ENCODE assay signal across 9 cellular contexts in genomic region chr10:133275683-133276092, GRCh38. TPM values are rescaled to one million over a fixed set of nuclear protein-coding genes. Genes with fewer than 3 reads are reported as not detected.
DNase-seq lines count a peak whose midpoint lies in the region; ATAC-seq, FAIRE-seq and TF ChIP-seq lines count a peak whose summit lies in the region.
"Had no signal": no experiment of that assay in that cellular context is flagged by ENCODE, and none has a peak within 500 bp of the region (broad histone marks: within the 10 kb centered on the region; RNA-seq: fewer than 3 reads in every experiment).

No MANE protein-coding gene starts in this region.

- no peak for TF ChIP-seq POLR2A in K562 (conservative IDR thresholded peaks at IDR 0.05)
- TF ChIP-seq POLR2A in ovary (IDR thresholded peaks at IDR 0.05), result no peak

- DNase-seq in GM10248 (ENCODE audit: extremely low spot score) (peak; percentile 63), MV-4-11 (lab: John Stamatoyannopoulos, UW) (peak; percentile 6), K562 (ENCODE audit: extremely low read depth in 1 of 4, low spot score in 3 of 4) (peak in 2 of 4 experiments; percentile 16 to 27), ovary (no peak), NCI-H2196 (lab: John Stamatoyannopoulos, UW; ENCODE audit: unreplicated experiment) (no peak), NCI-H2029 (lab: John Stamatoyannopoulos, UW) (no peak)
- peak; percentile 38 for DNase-seq in stimulated activated CD4-positive, alpha-beta T cell treated with anti-CD3 and anti-CD28 coated beads, Interleukin-12 subunit alpha, Interleukin-12 subunit beta, amount 100 ng/mL, for 4 hours

- H3K4me2 ChIP-seq in K562 (ENCODE audit: insufficient read depth, low read length), result peak overlapping the region; percentile 51; the same call in 1 of the 2 replicates

- H3K36me3 ChIP-seq in K562 (ENCODE audit: control insufficient read depth, insufficient read depth, low read length) (peaks cover 12% of the 10 kb centered on the region; the same call in 1 of the 3 replicates), ovary (no peaks in the 10 kb centered on the region)

- 0 out of 2 replicates have a peak overlapping the region, but pooled peaks have one; percentile 37 for H2AFZ ChIP-seq in K562 (ENCODE audit: low read depth, low read length)

- FAIRE-seq in K562 (lab: Jason Lieb, UNC), result no peak
- FAIRE-seq: colon had no signal

- H3K79me2 ChIP-seq in K562 (ENCODE audit: control insufficient read depth, insufficient read depth, low read length), result no peaks in the 10 kb centered on the region

- WGBS in K562 (ENCODE audit: insufficient coverage, low coverage, missing lambda C conversion rate), result 17% methylated on average over 7 of the region's 12 CpGs
- WGBS in ovary, 3 donors, result 29 to 34% (median 31%) methylated on average over 8 to 12 of the region's 12 CpGs

- TF ChIP-seq CTCF in GM10248 (IDR thresholded peaks at IDR 0.05; ENCODE audit: control extremely low read depth, extremely low read depth, low read depth, missing control alignments), result peak; percentile 42
- TF ChIP-seq CTCF in K562 (IDR thresholded peaks at IDR 0.05 in 2 of 3, conservative IDR thresholded peaks at IDR 0.05 in 1 of 3; ENCODE audit: insufficient read depth in 2 of 3, low read depth in 1 of 3, low read length in 3 of 3), result peak in 1 of 3 experiments; percentile 13; a peak in 2 of 6 replicates
- no peak for TF ChIP-seq CTCF in ovary (IDR thresholded peaks at IDR 0.05)

- intact Hi-C loops in K562 (cut with micrococcal nuclease), result no loop called here
- intact Hi-C loops in ovary (cut with DNase I), result no loop called here

- CTCF ChIA-PET in GM10248 (lab: Yijun Ruan, JAX), result interaction anchor here (0.8 to 2.6 kb wide), 11 partner anchors 9 to 39 kb away, joined by 3 to 21 read pairs (median 4); no protein-coding TSS in a partner anchor
- CTCF ChIA-PET in K562 (lab: Yijun Ruan, JAX; ENCODE audit: low intra/inter-chr PET ratio), result no interaction called here

- peak overlapping the region; percentile 46 to 84; a peak in 3 of 4 replicates for H3K9ac ChIP-seq in K562 (ENCODE audit: insufficient read depth in 1 of 2, low read depth in 2 of 2, low read length in 2 of 2)

- POLR2A ChIA-PET in GM10248 (lab: Yijun Ruan, JAX), result interaction anchor here (1.0 to 1.6 kb wide), 2 partner anchors 13 to 15 kb away, joined by 3 read pairs; no protein-coding TSS in a partner anchor
- POLR2A ChIA-PET in K562 (lab: Yijun Ruan, JAX), result interaction anchor here (0.8 to 1.3 kb wide), 2 partner anchors 13 to 38 kb away, joined by 3 read pairs; no protein-coding TSS in a partner anchor

- TF ChIP-seq RAD21 in K562 (CRISPR knock-in tag; conservative IDR thresholded peaks at IDR 0.05 in 1 of 2, IDR thresholded peaks at IDR 0.05 in 1 of 2), result no peak

- H3K9me1 ChIP-seq in K562 (ENCODE audit: control insufficient read depth, insufficient read depth, low read length), result peaks cover 3% of the 10 kb centered on the region

- no peaks in the 10 kb centered on the region for H4K20me1 ChIP-seq in K562 (replicated peaks; ENCODE audit: control insufficient read depth, insufficient read depth, low read length)

- TF ChIP-seq EP300 in K562 (IDR thresholded peaks at IDR 0.05; ENCODE audit: low read length) (no peak), ovary (IDR thresholded peaks at IDR 0.05) (no peak)

- peak; percentile 40 for ATAC-seq in GM21529 (IDR thresholded peaks at IDR 0.05; ENCODE audit: unreplicated experiment)
- no peak for ATAC-seq in K562

- H3K9me3 ChIP-seq in K562 (replicated peaks; ENCODE audit: control insufficient read depth, insufficient read depth, low read depth, low read length) (no peaks in the 10 kb centered on the region), ovary (no peaks in the 10 kb centered on the region)

- in situ Hi-C loops in K562 (cut with MboI), result no loop called here

- no TSS peak for BruUV-seq in K562 (replicated peaks; lab: Mats Ljungman, UMichigan)

- H3K27ac ChIP-seq in K562 (ENCODE audit: extremely low read depth, low read depth, low read length) (peak overlapping the region; percentile 41), ovary (no peak overlapping the region)

- H3K4me1 ChIP-seq in K562 (replicated peaks in 1 of 2; ENCODE audit: control insufficient read depth in 2 of 2, insufficient read depth in 2 of 2, low read length in 2 of 2) (peaks cover 40 to 95% of the 10 kb centered on the region in 2 experiments), ovary (ENCODE audit: insufficient read depth) (no peaks in the 10 kb centered on the region)

- no peaks in the 10 kb centered on the region for H3K27me3 ChIP-seq in K562 (ENCODE audit: control insufficient read depth in 2 of 2, insufficient read depth in 2 of 2, low read length in 2 of 2)
- H3K27me3 ChIP-seq in ovary, result no peaks in the 10 kb centered on the region

- H3K4me3 ChIP-seq in K562, result peak overlapping the region; percentile 2; the same call in 1 of the 2 replicates
- no peak overlapping the region for H3K4me3 ChIP-seq in ovary

RNA-seq across cellular contexts. Expression of gene ADAM8, which starts 1.0 kb away (rescaled TPM):
- total RNA-seq in K562 (2011; cell fraction: chromatin; rRNA removed; ENCODE audit: low replicate concordance), result 8.0 and 37.9 TPM in 2 replicates
- total RNA-seq in K562 (2011; cell fraction: nucleolus; rRNA removed), result 34.7 and 35.9 TPM in 2 replicates
- total RNA-seq in K562 (2011; cell fraction: nucleoplasm; rRNA removed), result 11.8 and 15.8 TPM in 2 replicates
- total RNA-seq in K562 (2014; rRNA removed) (2.9 and 3.3 TPM in 2 replicates), K562 (2014; rRNA removed; fragmentation: Illumina TruSeq; extraction: Trizol) (0.19 and 0.25 TPM in 2 replicates), K562 (2015; rRNA removed; fragmentation: Illumina TruSeq; extraction: Trizol) (1.0 TPM in 2 replicates), K562 (2021) (6.1 and 7.0 TPM in 2 replicates), ovary (1 to 10 TPM; 1.9 to 5.9 (median 4.4) TPM)
- polyA plus RNA-seq in K562 (2011; rRNA removed) (1.5 and 5.8 TPM in 2 replicates), K562 (2014; fragmentation: Illumina TruSeq; extraction: Trizol) (1.1 and 3.4 TPM in 2 replicates), K562 (2014; fragmentation: Nextera tagmentation; extraction: Ambion mirVana) (under 1 TPM; 0.07 to 0.14 TPM), K562 (2014; rRNA removed) (5.0 and 7.2 TPM in 2 replicates), ovary (1 to 10 TPM in 1 of 2 donors, under 1 TPM in 1; 0.48 to 1.7 TPM)
- 5.3 and 5.8 TPM in 2 replicates for polyA plus RNA-seq in K562 (2011; cell fraction: cytosol; rRNA removed)
- polyA plus RNA-seq in K562 (2011; cell fraction: nucleus; rRNA removed), result 42.9 and 49.0 TPM in 2 replicates
- 4.0 and 16.8 TPM in 2 replicates for polyA plus RNA-seq in K562 (2012)
- polyA minus RNA-seq in K562 (2011; rRNA and poly(A)+ RNA removed), result 1.0 and 1.6 TPM in 2 replicates
- polyA minus RNA-seq in K562 (2011; cell fraction: cytosol; rRNA and poly(A)+ RNA removed), result 3.1 and 5.6 TPM in 2 replicates
- 14.7 and 18.5 TPM in 2 replicates for polyA minus RNA-seq in K562 (2011; cell fraction: nucleus; rRNA and poly(A)+ RNA removed)

RNA-seq across cellular contexts. Expression of gene TUBGCP2, which starts 33.0 kb away (rescaled TPM):
- total RNA-seq in K562 (2011; cell fraction: chromatin; rRNA removed; ENCODE audit: low replicate concordance), result 97.4 and 177 TPM in 2 replicates
- total RNA-seq in K562 (2011; cell fraction: nucleolus; rRNA removed), result 93.2 and 103 TPM in 2 replicates
- 81.1 and 81.7 TPM in 2 replicates for total RNA-seq in K562 (2011; cell fraction: nucleoplasm; rRNA removed)
- total RNA-seq in K562 (2014; rRNA removed) (35.1 and 44.2 TPM in 2 replicates), K562 (2014; rRNA removed; fragmentation: Illumina TruSeq; extraction: Trizol) (21.0 and 22.1 TPM in 2 replicates), K562 (2015; rRNA removed; fragmentation: Illumina TruSeq; extraction: Trizol) (23.3 and 27.0 TPM in 2 replicates), K562 (2021) (56.6 and 56.7 TPM in 2 replicates), ovary (10 to 100 TPM; 31.2 to 70.5 (median 56.4) TPM)
- polyA plus RNA-seq in K562 (2011; rRNA removed) (39.3 and 45.1 TPM in 2 replicates), K562 (2014; fragmentation: Illumina TruSeq; extraction: Trizol) (28.4 and 35.5 TPM in 2 replicates), K562 (2014; fragmentation: Nextera tagmentation; extraction: Ambion mirVana) (1 to 10 TPM; 4.3 to 4.4 TPM), K562 (2014; rRNA removed) (32.0 and 33.0 TPM in 2 replicates), ovary (10 to 100 TPM; 32.4 to 48.3 TPM)
- polyA plus RNA-seq in K562 (2011; cell fraction: cytosol; rRNA removed), result 33.2 and 44.0 TPM in 2 replicates
- polyA plus RNA-seq in K562 (2011; cell fraction: nucleus; rRNA removed), result 79.4 and 99.6 TPM in 2 replicates
- 29.8 and 48.0 TPM in 2 replicates for polyA plus RNA-seq in K562 (2012)
- 36.7 and 39.5 TPM in 2 replicates for polyA minus RNA-seq in K562 (2011; rRNA and poly(A)+ RNA removed)
- polyA minus RNA-seq in K562 (2011; cell fraction: cytosol; rRNA and poly(A)+ RNA removed), result 29.7 and 33.5 TPM in 2 replicates
- 35.9 and 60.8 TPM in 2 replicates for polyA minus RNA-seq in K562 (2011; cell fraction: nucleus; rRNA and poly(A)+ RNA removed)

RNA-seq across cellular contexts. Expression of gene ZNF511, which starts 33.0 kb away (rescaled TPM):
- 15.4 and 25.5 TPM in 2 replicates for total RNA-seq in K562 (2011; cell fraction: chromatin; rRNA removed; ENCODE audit: low replicate concordance)
- 20.5 and 22.4 TPM in 2 replicates for total RNA-seq in K562 (2011; cell fraction: nucleolus; rRNA removed)
- 21.4 and 24.6 TPM in 2 replicates for total RNA-seq in K562 (2011; cell fraction: nucleoplasm; rRNA removed)
- total RNA-seq in K562 (2014; rRNA removed), result 36.3 and 44.4 TPM in 2 replicates
- 19.2 and 24.5 TPM in 2 replicates for total RNA-seq in K562 (2014; rRNA removed; fragmentation: Illumina TruSeq; extraction: Trizol)
- 46.6 and 48.8 TPM in 2 replicates for total RNA-seq in K562 (2015; rRNA removed; fragmentation: Illumina TruSeq; extraction: Trizol)
- 69.3 and 72.9 TPM in 2 replicates for total RNA-seq in K562 (2021)
- 37.3 and 40.1 TPM in 2 replicates for polyA plus RNA-seq in K562 (2011; rRNA removed)
- polyA plus RNA-seq in K562 (2011; cell fraction: cytosol; rRNA removed), result 31.7 and 75.7 TPM in 2 replicates
- polyA plus RNA-seq in K562 (2011; cell fraction: nucleus; rRNA removed), result 45.8 and 50.3 TPM in 2 replicates
- polyA plus RNA-seq in K562 (2012), result 43.5 and 47.7 TPM in 2 replicates
- polyA plus RNA-seq in K562 (2014; fragmentation: Illumina TruSeq; extraction: Trizol), result 47.2 and 51.8 TPM in 2 replicates
- polyA plus RNA-seq in K562 (2014; fragmentation: Nextera tagmentation; extraction: Ambion mirVana), result 1 to 10 TPM in 1 of 2 experiments, under 1 TPM in 1; 0.61 to 3.7 TPM
- polyA plus RNA-seq in K562 (2014; rRNA removed), result 57.4 TPM in 2 replicates
- 11.4 and 19.7 TPM in 2 replicates for polyA minus RNA-seq in K562 (2011; rRNA and poly(A)+ RNA removed)
- polyA minus RNA-seq in K562 (2011; cell fraction: cytosol; rRNA and poly(A)+ RNA removed), result 18.1 and 20.8 TPM in 2 replicates
- 10.2 and 13.4 TPM in 2 replicates for polyA minus RNA-seq in K562 (2011; cell fraction: nucleus; rRNA and poly(A)+ RNA removed)
- total RNA-seq in ovary, result 10 to 100 TPM; 23.3 to 64.8 (median 46.8) TPM
- polyA plus RNA-seq in ovary, result 10 to 100 TPM; 16.3 to 52.1 TPM

RNA-seq across cellular contexts. Expression of gene VENTX, which starts 38.0 kb away (rescaled TPM):
- total RNA-seq in K562 (2011; cell fraction: chromatin; rRNA removed; ENCODE audit: low replicate concordance), result 1.8 and 3.5 TPM in 2 replicates
- 2.1 and 2.7 TPM in 2 replicates for total RNA-seq in K562 (2011; cell fraction: nucleolus; rRNA removed)
- total RNA-seq in K562 (2011; cell fraction: nucleoplasm; rRNA removed), result 1.6 and 1.7 TPM in 2 replicates
- total RNA-seq in K562 (2014; rRNA removed), result 0.45 and 0.49 TPM in 2 replicates
- total RNA-seq in K562 (2014; rRNA removed; fragmentation: Illumina TruSeq; extraction: Trizol), result 0.16 and 0.18 TPM in 2 replicates
- 0.07 and 0.23 TPM in 2 replicates for total RNA-seq in K562 (2015; rRNA removed; fragmentation: Illumina TruSeq; extraction: Trizol)
- total RNA-seq in K562 (2021), result 0.55 and 0.69 TPM in 2 replicates
- 0.03 and 0.21 TPM in 2 replicates for polyA plus RNA-seq in K562 (2011; rRNA removed)
- 0.07 and 0.60 TPM in 2 replicates for polyA plus RNA-seq in K562 (2011; cell fraction: cytosol; rRNA removed)
- 0.17 and 2.0 TPM in 2 replicates for polyA plus RNA-seq in K562 (2011; cell fraction: nucleus; rRNA removed)
- polyA plus RNA-seq in K562 (2012), result 0.48 and 1.4 TPM in 2 replicates
- 0.19 and 0.29 TPM in 2 replicates for polyA plus RNA-seq in K562 (2014; fragmentation: Illumina TruSeq; extraction: Trizol)
- under 1 TPM in 1 of 2 experiments, not detected in 1; 0.07 TPM for polyA plus RNA-seq in K562 (2014; fragmentation: Nextera tagmentation; extraction: Ambion mirVana)
- polyA plus RNA-seq in K562 (2014; rRNA removed), result 0.36 and 0.70 TPM in 2 replicates
- not detected in 2 replicates for polyA minus RNA-seq in K562 (2011; rRNA and poly(A)+ RNA removed)
- not detected in 2 replicates for polyA minus RNA-seq in K562 (2011; cell fraction: cytosol; rRNA and poly(A)+ RNA removed)
- 0.11 and 0.27 TPM in 2 replicates for polyA minus RNA-seq in K562 (2011; cell fraction: nucleus; rRNA and poly(A)+ RNA removed)
- total RNA-seq in ovary, result 1 to 10 TPM in 4 of 7 donors, under 1 TPM in 3; 0.23 to 2.2 (median 1.1) TPM
- polyA plus RNA-seq in ovary, result under 1 TPM; 0.36 to 0.47 TPM

RNA-seq across cellular contexts. Expression of gene UTF1, which starts 45.7 kb away (rescaled TPM):
- total RNA-seq in K562 (2011; cell fraction: chromatin; rRNA removed; ENCODE audit: low replicate concordance), result not detected in 2 replicates
- total RNA-seq in K562 (2011; cell fraction: nucleolus; rRNA removed), result not detected in 2 replicates
- total RNA-seq in K562 (2011; cell fraction: nucleoplasm; rRNA removed), result not detected in 2 replicates
- not detected in 2 replicates for total RNA-seq in K562 (2014; rRNA removed)
- total RNA-seq in K562 (2014; rRNA removed; fragmentation: Illumina TruSeq; extraction: Trizol), result not detected in 2 replicates
- not detected in 2 replicates for total RNA-seq in K562 (2015; rRNA removed; fragmentation: Illumina TruSeq; extraction: Trizol)
- 0.16 and 0.35 TPM in 2 replicates for total RNA-seq in K562 (2021)
- polyA plus RNA-seq in K562 (2011; rRNA removed), result not detected in 2 replicates
- polyA plus RNA-seq in K562 (2011; cell fraction: cytosol; rRNA removed), result 0.12 TPM in 1 of 2 replicates, not detected in the other
- polyA plus RNA-seq in K562 (2011; cell fraction: nucleus; rRNA removed), result 0.14 TPM in 1 of 2 replicates, not detected in the other
- polyA plus RNA-seq in K562 (2012), result 0.09 and 0.28 TPM in 2 replicates
- not detected in 2 replicates for polyA plus RNA-seq in K562 (2014; fragmentation: Illumina TruSeq; extraction: Trizol)
- polyA plus RNA-seq in K562 (2014; fragmentation: Nextera tagmentation; extraction: Ambion mirVana), result not detected
- 0.46 TPM in 1 of 2 replicates, not detected in the other for polyA plus RNA-seq in K562 (2014; rRNA removed)
- polyA minus RNA-seq in K562 (2011; rRNA and poly(A)+ RNA removed), result not detected in 2 replicates
- not detected in 2 replicates for polyA minus RNA-seq in K562 (2011; cell fraction: cytosol; rRNA and poly(A)+ RNA removed)
- polyA minus RNA-seq in K562 (2011; cell fraction: nucleus; rRNA and poly(A)+ RNA removed), result not detected in 2 replicates
- total RNA-seq in ovary, result 1 to 10 TPM in 5 of 7 donors, under 1 TPM in 1, not detected in 1; 0.35 to 9.3 (median 2.9) TPM
- under 1 TPM in 1 of 2 donors, not detected in 1; 0.06 TPM for polyA plus RNA-seq in ovary

Comparison
In these comparisons a context has a peak if more than half of its experiments do, and no peak if none do; other contexts are left out.
1. DNase-seq: peak in GM10248 (single experiment), MV-4-11 (single experiment) and stimulated activated CD4-positive, alpha-beta T cell treated with anti-CD3 and anti-CD28 coated beads, Interleukin-12 subunit alpha, Interleukin-12 subunit beta, amount 100 ng/mL, for 4 hours (single experiment); none in ovary (0 of 5), NCI-H2196 (single experiment) and NCI-H2029 (single experiment).